In genomic region chr1:229406798-229407197, GRCh38 we compare ENCODE assay signal across 12 cellular contexts. TPM values are rescaled to one million over a fixed set of nuclear protein-coding genes. Genes with fewer than 3 reads are reported as not detected.
DNase-seq lines count a peak whose midpoint lies in the region; ATAC-seq and TF ChIP-seq lines count a peak whose summit lies in the region.
"Had no signal": no experiment of that assay in that cellular context is flagged by ENCODE, and none has a peak within 500 bp of the region (broad histone marks: within the 10 kb centered on the region; RNA-seq: fewer than 3 reads in every experiment).

No MANE protein-coding gene starts in this region.

- H3K4me3 ChIP-seq in heart left ventricle = peak overlapping the region in 7 of 12 donors; percentile 22 to 44 (median 33)
- peak overlapping the region; percentile 71 for H3K4me3 ChIP-seq in coronary artery
- H3K4me3 ChIP-seq in Caco-2 (ENCODE audit: low read depth, low read length) = no peak overlapping the region

- H3K27ac ChIP-seq in heart left ventricle (peak overlapping the region in 5 of 12 donors; percentile 88 to 98 (median 94)), coronary artery (no peak overlapping the region)

- CTCF ChIA-PET in Caco-2 (lab: Charles Lee) = no interaction called here

- peaks cover 55 to 84% (median 83%) of the 10 kb centered on the region in 3 donors for H3K27me3 Mint-ChIP-seq in naive B cell
- peaks cover 57% of the 10 kb centered on the region for H3K27me3 Mint-ChIP-seq in type B pancreatic cell
- H3K27me3 Mint-ChIP-seq in Caco-2 (ENCODE audit: insufficient read depth, unreplicated experiment) = no peaks in the 10 kb centered on the region

- H3K36me3 ChIP-seq in heart left ventricle (no peaks in the 10 kb centered on the region), Caco-2 (ENCODE audit: control insufficient read depth, insufficient read depth, low read length) (no peaks in the 10 kb centered on the region)

- H3K9me3 ChIP-seq in heart left ventricle (no peaks in the 10 kb centered on the region), Caco-2 (no peaks in the 10 kb centered on the region)

- H3K9me3 Mint-ChIP-seq in naive B cell = peaks cover 0 to 3% (median 0%) of the 10 kb centered on the region in 7 donors
- H3K9me3 Mint-ChIP-seq in type B pancreatic cell = no peaks in the 10 kb centered on the region
- no peaks in the 10 kb centered on the region for H3K9me3 Mint-ChIP-seq in Caco-2 (ENCODE audit: unreplicated experiment)

- POLR2A ChIA-PET in Caco-2 (lab: Charles Lee) = no interaction called here

- TF ChIP-seq CTCF in heart left ventricle (IDR thresholded peaks at IDR 0.05) (no peak), coronary artery (IDR thresholded peaks at IDR 0.05) (no peak), type B pancreatic cell (conservative IDR thresholded peaks at IDR 0.05) (no peak), Caco-2 (IDR thresholded peaks at IDR 0.05; ENCODE audit: insufficient read depth in 1 of 2, low read depth in 1 of 2, low read length in 1 of 2, severe bottlenecking in 1 of 2, unreplicated experiment in 1 of 2) (no peak)

- WGBS in heart left ventricle, 4 donors = 11 to 25% (median 16%) methylated on average over 9 to 10 of the region's 10 CpGs

- BruUV-seq in Caco-2 (replicated peaks; lab: Mats Ljungman, UMichigan) = no TSS peak

- no peak for TF ChIP-seq POLR2A in heart left ventricle (IDR thresholded peaks at IDR 0.05)

- peak overlapping the region in 1 of 6 donors; percentile 45 for H3K27ac Mint-ChIP-seq in naive B cell
- H3K27ac Mint-ChIP-seq in type B pancreatic cell = no peak overlapping the region
- no peak overlapping the region for H3K27ac Mint-ChIP-seq in Caco-2 (ENCODE audit: unreplicated experiment)

- H3K4me1 ChIP-seq in heart left ventricle (peaks cover 3 to 49% (median 34%) of the 10 kb centered on the region in 12 donors), Caco-2 (peaks cover 15% of the 10 kb centered on the region)

- ATAC-seq in heart left ventricle (no peak), left cardiac atrium (no peak), naive B cell (ENCODE audit: low read depth in 2 of 2) (no peak)
- ATAC-seq: PC-3 had no signal

- H3K4me3 Mint-ChIP-seq in naive B cell (peak overlapping the region; percentile 49 to 91 (median 84)), type B pancreatic cell (peak overlapping the region; percentile 83), Caco-2 (ENCODE audit: unreplicated experiment) (no peak overlapping the region)

- H3K27me3 ChIP-seq in heart left ventricle (peaks cover 0 to 52% (median 25%) of the 10 kb centered on the region in 9 donors), Caco-2 (replicated peaks; ENCODE audit: control insufficient read depth, insufficient read depth, low read length) (no peaks in the 10 kb centered on the region)

- intact Hi-C loops in heart left ventricle (cut with DNase I) (loop anchor here in 1 of 10 donors (5.0 kb wide), 1 partner anchor 34 kb away; no protein-coding TSS in a partner anchor), left cardiac atrium (cut with DNase I) (loop anchor here in 1 of 2 donors (5.0 kb wide), 1 partner anchor 56 kb away; no protein-coding TSS in a partner anchor), Caco-2 (cut with micrococcal nuclease; ENCODE audit: unreplicated experiment) (no loop called here)

- DNase-seq in heart left ventricle = no peak
- no peak for DNase-seq in left cardiac atrium
- DNase-seq in coronary artery (ENCODE audit: low spot score) = no peak
- DNase-seq in naive B cell = no peak
- no peak for DNase-seq in type B pancreatic cell (ENCODE audit: extremely low spot score, unreplicated experiment)
- no peak for DNase-seq in cerebellar nuclear complex (lab: John Stamatoyannopoulos, UW)
- DNase-seq in hepatic stellate cell (ENCODE audit: low spot score) = no peak
- DNase-seq in Caco-2 = no peak
- DNase-seq: amniotic stem cell, NCI-H1105 treated with DMSO at 0.1 percent for 48 hours, PC-3 had no signal

- H3K4me1 Mint-ChIP-seq in naive B cell = peaks cover 20 to 28% (median 23%) of the 10 kb centered on the region in 3 donors
- H3K4me1 Mint-ChIP-seq in type B pancreatic cell (ENCODE audit: unreplicated experiment) = peaks cover 23% of the 10 kb centered on the region
- H3K4me1 Mint-ChIP-seq in Caco-2 (ENCODE audit: low read depth, unreplicated experiment) = peaks cover 14% of the 10 kb centered on the region

- H3K36me3 Mint-ChIP-seq in naive B cell (no peaks in the 10 kb centered on the region), type B pancreatic cell (no peaks in the 10 kb centered on the region), Caco-2 (ENCODE audit: insufficient read depth, unreplicated experiment) (no peaks in the 10 kb centered on the region)

RNA-seq across cellular contexts. Expression of gene ACTA1, which starts 27.1 kb away (rescaled TPM):
- over 10,000 TPM in 4 of 9 donors, 1,000 to 10,000 TPM in 5; 1,926 to 30,941 (median 8,947) TPM for total RNA-seq in heart left ventricle
- polyA plus RNA-seq in heart left ventricle = 1,000 to 10,000 TPM; 3,190 to 8,475 TPM
- 1,000 to 10,000 TPM in 1 of 2 donors, 100 to 1,000 TPM in 1; 508 to 1,063 TPM for total RNA-seq in left cardiac atrium
- polyA plus RNA-seq in naive B cell (ENCODE audit: low read depth in 6 of 6) = not detected
- 0.55 and 1.9 TPM in 2 replicates for total RNA-seq in type B pancreatic cell (ENCODE audit: low replicate concordance)
- total RNA-seq in Caco-2 (2022) = 5.1 and 9.5 TPM in 2 replicates
- total RNA-seq: pulmonary artery endothelial cell had no signal

Comparison
In these comparisons a context has a peak if more than half of its experiments do, and no peak if none do; other contexts are left out.
1. RNA of gene ACTA1, which starts 27.1 kb away (total RNA-seq): 1,926 to 30,941 TPM in heart left ventricle and 508 to 1,063 TPM in left cardiac atrium; 5.1 to 9.5 TPM in Caco-2 and 0.55 to 1.9 TPM in type B pancreatic cell; every median in the first group is over 10 times any median in the second.